In genomic region chr5:135031146-135031812, GRCh38 we compare ENCODE assay signal across 10 cellular contexts. TPM values are rescaled to one million over a fixed set of nuclear protein-coding genes. Genes with fewer than 3 reads are reported as not detected.
DNase-seq lines count a peak whose midpoint lies in the region; ATAC-seq and TF ChIP-seq lines count a peak whose summit lies in the region.
"Had no signal": no experiment of that assay in that cellular context is flagged by ENCODE, and none has a peak within 500 bp of the region (broad histone marks: within the 10 kb centered on the region; RNA-seq: fewer than 3 reads in every experiment).

No MANE protein-coding gene starts in this region.

- H3K9me3 ChIP-seq in RWPE2 (ENCODE audit: severe bottlenecking), result no peaks in the 10 kb centered on the region
- H3K9me3 ChIP-seq in thyroid gland, result no peaks in the 10 kb centered on the region

- intact Hi-C loops in thyroid gland (cut with DNase I), result loop anchor here (10.0 kb wide), 1 partner anchor 154 kb away; no protein-coding TSS in a partner anchor

- TF ChIP-seq POLR2A in thyroid gland (IDR thresholded peaks at IDR 0.05), result no peak

- TF ChIP-seq CTCF in RWPE2 (IDR thresholded peaks at IDR 0.05; ENCODE audit: poor library complexity, severe bottlenecking) (no peak), epithelial cell of proximal tubule (conservative IDR thresholded peaks at IDR 0.05; ENCODE audit: low read depth, low read length) (no peak), thyroid gland (IDR thresholded peaks at IDR 0.05) (no peak)

- H3K36me3 ChIP-seq in RWPE2 (ENCODE audit: low read depth), result peaks cover 55% of the 10 kb centered on the region
- no peaks in the 10 kb centered on the region for H3K36me3 ChIP-seq in thyroid gland

- H3K4me1 ChIP-seq in RWPE2 (ENCODE audit: insufficient read depth, poor library complexity, severe bottlenecking) (peaks cover 23% of the 10 kb centered on the region), thyroid gland (peaks cover 27 to 46% of the 10 kb centered on the region in 2 donors)

- ATAC-seq in GM18511 (IDR thresholded peaks at IDR 0.05; ENCODE audit: unreplicated experiment) (peak; percentile 36), RWPE2 (ENCODE audit: low read depth) (peak; percentile 4; the same call in 2 of the 3 replicates), HG03442 (IDR thresholded peaks at IDR 0.05; ENCODE audit: unreplicated experiment) (no peak)

- peak overlapping the region; percentile 91 for H3K4me3 ChIP-seq in RWPE2 (ENCODE audit: severe bottlenecking)
- H3K4me3 ChIP-seq in epithelial cell of proximal tubule (ENCODE audit: low read depth, low read length), result peak overlapping the region; percentile 32
- peak overlapping the region in 1 of 3 donors; percentile 1 for H3K4me3 ChIP-seq in thyroid gland (replicated peaks in 1 of 3)

- H3K27me3 ChIP-seq in RWPE2 (ENCODE audit: insufficient read depth, poor library complexity, severe bottlenecking) (no peaks in the 10 kb centered on the region), thyroid gland (peaks cover 81% of the 10 kb centered on the region)

- WGBS in thyroid gland, 2 donors, result 21 to 23% methylated on average over 19 to 37 of the region's 52 CpGs

- DNase-seq in RWPE2 (ENCODE audit: low spot score) (no peak), epithelial cell of proximal tubule (ENCODE audit: low read depth) (no peak), retina (peak; percentile 82), thyroid gland (no peak), DMS 273 treated with DMSO at 0.1 percent for 48 hours (lab: John Stamatoyannopoulos, UW) (no peak)
- no peak for DNase-seq in activated CD8-positive, alpha-beta memory T cell treated with anti-CD3 and anti-CD28 coated beads for 24 hours
- DNase-seq: NCI-H1092 treated with DMSO at 0.1 percent for 48 hours had no signal

- H3K27ac ChIP-seq in RWPE2 (ENCODE audit: poor library complexity, severe bottlenecking) (peak overlapping the region; percentile 85), thyroid gland (no peak overlapping the region)

RNA-seq across cellular contexts. Expression of gene PITX1, which starts 2.7 kb away (rescaled TPM):
- total RNA-seq in epithelial cell of proximal tubule (0.14 and 1.6 TPM in 2 replicates), thyroid gland (under 1 TPM in 2 of 4 donors, not detected in 2; 0.13 to 0.44 TPM)
- total RNA-seq: neural crest cell had no signal
